ENCODE assay signal across 3 cellular contexts in the genomic region with DNA sequence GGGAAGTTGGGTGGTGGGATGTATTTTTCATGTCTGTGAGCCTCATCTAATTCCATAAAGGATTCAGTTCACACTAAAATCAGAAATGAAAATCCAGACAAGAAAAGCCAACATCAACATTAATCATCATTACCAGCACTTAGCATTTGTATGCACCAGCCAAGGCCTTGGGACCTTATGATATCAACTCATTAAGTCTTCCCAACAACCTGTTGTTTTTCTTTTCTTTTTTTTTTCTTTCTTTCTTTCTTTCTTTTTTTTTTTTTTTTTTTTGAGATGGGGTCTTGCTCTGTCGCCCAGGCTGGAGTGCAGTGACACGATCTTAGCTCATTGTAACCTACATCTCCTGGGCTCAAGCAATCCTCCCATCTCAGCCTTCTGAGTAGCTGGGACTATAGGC. TPM values are rescaled to one million over a fixed set of nuclear protein-coding genes. Genes with fewer than 3 reads are reported as not detected.
"Had no signal": no experiment of that assay in that cellular context is flagged by ENCODE, and none has a peak within 500 bp of the region (broad histone marks: within the 10 kb centered on the region; RNA-seq: fewer than 3 reads in every experiment).

No MANE protein-coding gene starts in this region.

RNA-seq across cellular contexts. Expression of a gene that starts 9.1 kb away (rescaled TPM):
- total RNA-seq: GM23248, H4 had no signal
- polyA plus RNA-seq: GM23248, IgD-negative memory B cell had no signal

RNA-seq across cellular contexts. Expression of a gene that starts 20.4 kb away (rescaled TPM):
- polyA plus RNA-seq: IgD-negative memory B cell had no signal
